In genomic region chr3:10447527-10448260, GRCh38 we compare ENCODE assay signal across 11 cellular contexts. TPM values are rescaled to one million over a fixed set of nuclear protein-coding genes. Genes with fewer than 3 reads are reported as not detected.
"Had no signal": no experiment of that assay in that cellular context is flagged by ENCODE, and none has a peak within 500 bp of the region (broad histone marks: within the 10 kb centered on the region; RNA-seq: fewer than 3 reads in every experiment).

No MANE protein-coding gene starts in this region.

- DNase-seq: activated naive CD4-positive, alpha-beta T cell treated with anti-CD3 and anti-CD28 coated beads, Interleukin-2, amount 50 U/mL, for 16 hours; erythroblast; glutamatergic neuron; mammary epithelial cell; nephron progenitor cell; small intestine; tibial artery; uterus had no signal

- H3K9me3 ChIP-seq: tibial artery, uterus had no signal

- H3K27ac ChIP-seq: tibial artery, uterus had no signal

- ATAC-seq: activated CD4-positive, CD25-positive, alpha-beta regulatory T cell treated with anti-CD3 and anti-CD28 coated beads, Interleukin-2, amount 50 U/mL, for 24 hours; stimulated activated effector memory CD8-positive, alpha-beta T cell treated with anti-CD3 and anti-CD28 coated beads, Interleukin-12 subunit alpha, Interleukin-12 subunit beta, amount 100 ng/mL, for 72 hours had no signal

- H3K4me3 ChIP-seq: tibial artery, uterus had no signal

- H3K4me1 ChIP-seq: tibial artery, uterus had no signal

- H3K27me3 ChIP-seq: uterus had no signal

- H3K36me3 ChIP-seq: tibial artery, uterus had no signal

RNA-seq across cellular contexts. Expression of gene ATP2B2, which starts 57.7 kb away (rescaled TPM):
- total RNA-seq: activated T-helper 2 cell treated with anti-CD3 and anti-CD28 coated beads, Interferon-gamma antibody, Interleukin-2, Interleukin-4, amounts not matched to agents 10 μg/mL and 5 μg/mL and 100 μg/mL, durations not matched to agents 14 hours and 24 hours and 36 hours; mammary epithelial cell had no signal
- polyA plus RNA-seq: mammary epithelial cell had no signal
